30 cellular contexts compared by ENCODE assay signal in genomic region chr4:172652369-172652768, GRCh38.
DNase-seq lines count a peak whose midpoint lies in the region; ATAC-seq, FAIRE-seq and TF ChIP-seq lines count a peak whose summit lies in the region.
"Had no signal": no experiment of that assay in that cellular context is flagged by ENCODE, and none has a peak within 500 bp of the region (broad histone marks: within the 10 kb centered on the region; RNA-seq: fewer than 3 reads in every experiment).

No MANE protein-coding gene starts in this region.

- H3K36me3 ChIP-seq in Caco-2 (ENCODE audit: control insufficient read depth, insufficient read depth, low read length) (no peaks in the 10 kb centered on the region), HUES64 (ENCODE audit: insufficient read depth, low read length) (no peaks in the 10 kb centered on the region), pancreas (no peaks in the 10 kb centered on the region)
- H3K36me3 ChIP-seq: BE2C had no signal

- WGBS in HUES64 = 89% methylated on average over 1 of the region's 1 CpG
- 68 to 71% methylated on average over 1 of the region's 1 CpG for WGBS in pancreas, 2 donors

- POLR2A ChIA-PET in Caco-2 (lab: Charles Lee) = no interaction called here

- no peak for DNase-seq in Caco-2
- DNase-seq in chondrocyte (ENCODE audit: low spot score) = no peak
- DNase-seq in nephron progenitor cell = no peak
- DNase-seq in pancreas = no peak
- no peak for DNase-seq in stimulated activated CD4-positive, alpha-beta T cell treated with anti-CD3 and anti-CD28 coated beads, Interleukin-15, amount 100 ng/mL, for 24 hours
- DNase-seq: 8988T; ACHN; BE2C; Calu3; CD8-positive, alpha-beta memory T cell; DMS79 treated with DMSO at 0.1 percent for 48 hours; GF-D8; IMR-90; NCI-H1092; NCI-H1417 treated with DMSO at 0.1 percent for 48 hours; NCI-H187 treated with DMSO at 0.1 percent for 48 hours; NCI-H2171 treated with DMSO at 0.1 percent for 48 hours; NCI-H345; NCI-H510A treated with DMSO at 0.1 percent for 48 hours; NCI-H748 treated with DMSO at 0.1 percent for 48 hours; SIG-M5; SK-N-SH; SW 1271 had no signal

- peaks cover 14% of the 10 kb centered on the region for H3K4me1 Mint-ChIP-seq in Caco-2 (ENCODE audit: low read depth, unreplicated experiment)
- H3K4me1 Mint-ChIP-seq in chondrocyte (ENCODE audit: low read depth) = no peaks in the 10 kb centered on the region
- no peaks in the 10 kb centered on the region for H3K4me1 Mint-ChIP-seq in nephron progenitor cell
- H3K4me1 Mint-ChIP-seq: CD14-positive monocyte; CD8-positive, alpha-beta memory T cell had no signal

- no peak overlapping the region for H3K4me3 ChIP-seq in Caco-2 (ENCODE audit: low read depth, low read length)
- H3K4me3 ChIP-seq in HUES64 (ENCODE audit: low read length) = no peak overlapping the region
- H3K4me3 ChIP-seq in pancreas = no peak overlapping the region

- no TSS peak for BruUV-seq in Caco-2 (replicated peaks; lab: Mats Ljungman, UMichigan)

- no peaks in the 10 kb centered on the region for H3K27me3 ChIP-seq in Caco-2 (replicated peaks; ENCODE audit: control insufficient read depth, insufficient read depth, low read length)
- H3K27me3 ChIP-seq in HUES64 (ENCODE audit: insufficient read depth, low read length) = no peaks in the 10 kb centered on the region
- no peaks in the 10 kb centered on the region for H3K27me3 ChIP-seq in pancreas
- H3K27me3 ChIP-seq: BE2C had no signal

- no peak overlapping the region for H3K4me3 Mint-ChIP-seq in Caco-2 (ENCODE audit: unreplicated experiment)
- no peak overlapping the region for H3K4me3 Mint-ChIP-seq in chondrocyte (ENCODE audit: unreplicated experiment)
- no peak overlapping the region for H3K4me3 Mint-ChIP-seq in nephron progenitor cell
- H3K4me3 Mint-ChIP-seq: CD14-positive monocyte; CD8-positive, alpha-beta memory T cell had no signal

- H3K36me3 Mint-ChIP-seq in Caco-2 (ENCODE audit: insufficient read depth, unreplicated experiment) (no peaks in the 10 kb centered on the region), chondrocyte (ENCODE audit: low read depth) (no peaks in the 10 kb centered on the region), nephron progenitor cell (ENCODE audit: low read depth) (no peaks in the 10 kb centered on the region)
- H3K36me3 Mint-ChIP-seq: CD14-positive monocyte; CD8-positive, alpha-beta memory T cell had no signal

- H3K27me3 Mint-ChIP-seq in Caco-2 (ENCODE audit: insufficient read depth, unreplicated experiment) (no peaks in the 10 kb centered on the region), chondrocyte (ENCODE audit: low read depth) (no peaks in the 10 kb centered on the region), nephron progenitor cell (ENCODE audit: low read depth, poor library complexity) (no peaks in the 10 kb centered on the region)
- H3K27me3 Mint-ChIP-seq: CD8-positive, alpha-beta memory T cell had no signal

- peaks cover 10% of the 10 kb centered on the region; the same call in 1 of the 2 replicates for H3K4me1 ChIP-seq in Caco-2
- peaks cover 21% of the 10 kb centered on the region for H3K4me1 ChIP-seq in HUES64 (ENCODE audit: insufficient read depth, low read length)
- H3K4me1 ChIP-seq in pancreas = no peaks in the 10 kb centered on the region

- 0 out of 2 replicates have a peak overlapping the region, but pooled peaks have one; percentile 25 for H3K9ac ChIP-seq in HUES64 (ENCODE audit: low read depth, low read length)
- H3K9ac ChIP-seq: KMS-11, SK-N-SH had no signal

- H3K27ac ChIP-seq in HUES64 (ENCODE audit: low read depth, low read length) = no peak overlapping the region; the same call in none of the 2 replicates
- H3K27ac ChIP-seq in pancreas = no peak overlapping the region
- H3K27ac ChIP-seq: KMS-11 had no signal

- ATAC-seq in GM19328 (IDR thresholded peaks at IDR 0.05; ENCODE audit: unreplicated experiment) (no peak), GM21529 (IDR thresholded peaks at IDR 0.05; ENCODE audit: unreplicated experiment) (no peak), pancreas (no peak)

- H3K27ac Mint-ChIP-seq in Caco-2 (ENCODE audit: unreplicated experiment) (peak overlapping the region; percentile 36), chondrocyte (ENCODE audit: unreplicated experiment) (no peak overlapping the region), nephron progenitor cell (peak overlapping the region; percentile 37)
- H3K27ac Mint-ChIP-seq: CD14-positive monocyte; CD8-positive, alpha-beta memory T cell had no signal

- intact Hi-C loops in Caco-2 (cut with micrococcal nuclease; ENCODE audit: unreplicated experiment) = no loop called here
- intact Hi-C loops in pancreas (cut with DNase I) = no loop called here

- no peak for TF ChIP-seq CTCF in Caco-2 (IDR thresholded peaks at IDR 0.05; ENCODE audit: insufficient read depth in 1 of 2, low read depth in 1 of 2, low read length in 1 of 2, severe bottlenecking in 1 of 2, unreplicated experiment in 1 of 2)
- TF ChIP-seq CTCF in chondrocyte (IDR thresholded peaks at IDR 0.05) = peak; percentile 14
- TF ChIP-seq CTCF in nephron progenitor cell (IDR thresholded peaks at IDR 0.05) = no peak
- TF ChIP-seq CTCF in pancreas (IDR thresholded peaks at IDR 0.05) = no peak

- H3K9me3 Mint-ChIP-seq in Caco-2 (ENCODE audit: unreplicated experiment) (no peaks in the 10 kb centered on the region), chondrocyte (ENCODE audit: low read depth) (no peaks in the 10 kb centered on the region), nephron progenitor cell (no peaks in the 10 kb centered on the region)

- no peak for FAIRE-seq in pancreas (lab: Jason Lieb, UNC)
- FAIRE-seq: GM12892, RCC 7860 had no signal

- H3K9me3 ChIP-seq in Caco-2 (no peaks in the 10 kb centered on the region), HUES64 (ENCODE audit: insufficient read depth, low read depth, low read length) (no peaks in the 10 kb centered on the region), pancreas (no peaks in the 10 kb centered on the region)
- H3K9me3 ChIP-seq: BE2C, SK-N-SH had no signal

- CTCF ChIA-PET in Caco-2 (lab: Charles Lee) = no interaction called here
